ENCODE assay signal across 21 cellular contexts in the genomic region with DNA sequence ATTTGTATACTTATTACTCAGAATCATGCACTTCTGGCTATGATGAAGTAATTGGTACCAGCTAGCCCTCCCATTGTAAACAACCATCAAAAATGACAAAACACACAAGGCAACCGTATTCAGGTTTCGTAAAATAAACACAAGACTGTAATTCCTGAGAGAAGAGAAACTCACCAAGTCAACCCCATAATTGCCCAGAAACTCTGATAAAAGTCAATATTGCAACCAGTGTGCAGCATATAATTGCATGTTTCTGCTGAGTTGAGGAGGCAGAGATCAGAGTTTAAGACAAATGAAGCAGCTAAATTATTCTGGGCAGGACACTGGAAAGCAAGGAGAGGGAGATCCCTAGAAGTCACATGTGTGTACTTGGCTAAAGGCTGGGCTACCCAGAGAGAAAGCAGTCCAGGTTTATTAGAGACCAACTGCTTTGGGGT.
A peak's percentile ranks its signal among the peaks of the same experiment; 100 is the strongest.
DNase-seq lines count a peak whose midpoint lies in the region; ATAC-seq and TF ChIP-seq lines count a peak whose summit lies in the region.
"Had no signal": no experiment of that assay in that cellular context is flagged by ENCODE, and none has a peak within 500 bp of the region (broad histone marks: within the 10 kb centered on the region; RNA-seq: fewer than 3 reads in every experiment).

No MANE protein-coding gene starts in this region.

- TF ChIP-seq CTCF in breast epithelium (IDR thresholded peaks at IDR 0.05): no peak

- H3K36me3 Mint-ChIP-seq in activated CD4-positive, alpha-beta memory T cell treated with anti-CD3 and anti-CD28 coated beads for 36 hours: peaks cover 18% of the 10 kb centered on the region

- intact Hi-C loops in breast epithelium (cut with DNase I; ENCODE audit: low total_unique reads): no loop called here
- intact Hi-C loops in left colon (cut with DNase I, micrococcal nuclease): no loop called here
- intact Hi-C loops in activated CD4-positive, alpha-beta memory T cell treated with anti-CD3 and anti-CD28 coated beads for 36 hours (cut with micrococcal nuclease): no loop called here

- WGBS in urinary bladder: 43% methylated on average over 2 of the region's 2 CpGs

- H3K4me3 ChIP-seq in breast epithelium: no peak overlapping the region
- no peak overlapping the region for H3K4me3 ChIP-seq in urinary bladder (ENCODE audit: low read depth, low read length)
- H3K4me3 ChIP-seq in HAP-1: no peak overlapping the region
- H3K4me3 ChIP-seq: lower lobe of right lung, SK-N-MC had no signal

- ATAC-seq in left colon: peak; percentile 62

- H3K27me3 Mint-ChIP-seq in activated CD4-positive, alpha-beta memory T cell treated with anti-CD3 and anti-CD28 coated beads for 36 hours: no peaks in the 10 kb centered on the region
- H3K27me3 Mint-ChIP-seq: activated naive CD8-positive, alpha-beta T cell treated with anti-CD3 and anti-CD28 coated beads for 36 hours; CD4-positive, alpha-beta T cell; stimulated activated naive CD8-positive, alpha-beta T cell treated with anti-CD3 and anti-CD28 coated beads, Interleukin-15, Interleukin-2, amounts not matched to agents 100 ng/mL and 50 ng/mL, for 24 hours had no signal

- no peak overlapping the region for H3K27ac ChIP-seq in breast epithelium
- peak overlapping the region; percentile 0 for H3K27ac ChIP-seq in urinary bladder (ENCODE audit: low read depth)
- H3K27ac ChIP-seq: lower lobe of right lung, SK-N-MC had no signal

- no peaks in the 10 kb centered on the region for H3K4me1 ChIP-seq in breast epithelium
- H3K4me1 ChIP-seq in urinary bladder (ENCODE audit: insufficient read depth): no peaks in the 10 kb centered on the region
- H3K4me1 ChIP-seq in HAP-1: no peaks in the 10 kb centered on the region

- H3K4me1 Mint-ChIP-seq in activated CD4-positive, alpha-beta memory T cell treated with anti-CD3 and anti-CD28 coated beads for 36 hours (ENCODE audit: low read depth): peaks cover 9% of the 10 kb centered on the region
- H3K4me1 Mint-ChIP-seq: nephron had no signal

- H3K9me3 ChIP-seq in breast epithelium (no peaks in the 10 kb centered on the region), HAP-1 (no peaks in the 10 kb centered on the region)
- H3K9me3 ChIP-seq: lower lobe of right lung had no signal

- in situ Hi-C loops in T47D (cut with HindIII; ENCODE audit: low pct_unique_long_range_greater_than_20kb, low sequenced_read_pairs): no loop called here
- in situ Hi-C loops in HAP-1 (cut with MboI; ENCODE audit: low sequenced_read_pairs): no loop called here

- DNase-seq in T47D (ENCODE audit: low read depth in 1 of 2, low spot score in 1 of 2) (peak; percentile 13 to 15), breast epithelium (ENCODE audit: low spot score in 2 of 2) (no peak), SW480 (ENCODE audit: low spot score) (peak; percentile 20), left colon (no peak), HAP-1 (ENCODE audit: low spot score in 2 of 2) (no peak), NCI-H1048 (lab: John Stamatoyannopoulos, UW) (no peak)
- no peak for DNase-seq in activated CD4-positive, alpha-beta memory T cell treated with anti-CD3 and anti-CD28 coated beads for 36 hours
- DNase-seq: ACHN; activated CD4-positive, alpha-beta T cell treated with anti-CD3 and anti-CD28 coated beads, Interleukin-2, amount 50 U/mL, for 4 hours; activated naive CD8-positive, alpha-beta T cell treated with anti-CD3 and anti-CD28 coated beads for 36 hours; activated T-cell treated with anti-CD3 and anti-CD28 coated beads, Interleukin-2, amount 50 U/mL, for 48 hours; caudate nucleus; CD4-positive, alpha-beta T cell; foreskin fibroblast; lower lobe of right lung; MV-4-11; NCI-H446 had no signal

- TF ChIP-seq POLR2A in breast epithelium (IDR thresholded peaks at IDR 0.05): no peak

- CTCF ChIA-PET in activated CD4-positive, alpha-beta memory T cell treated with anti-CD3 and anti-CD28 coated beads for 36 hours (lab: Charles Lee): no interaction called here

- no peaks in the 10 kb centered on the region for H3K27me3 ChIP-seq in breast epithelium
- H3K27me3 ChIP-seq in HAP-1 (ENCODE audit: low read depth): no peaks in the 10 kb centered on the region

- POLR2A ChIA-PET in activated CD4-positive, alpha-beta memory T cell treated with anti-CD3 and anti-CD28 coated beads for 36 hours (lab: Charles Lee): no interaction called here

- no peaks in the 10 kb centered on the region for H3K36me3 ChIP-seq in breast epithelium
- H3K36me3 ChIP-seq in urinary bladder (ENCODE audit: insufficient read depth): no peaks in the 10 kb centered on the region
- H3K36me3 ChIP-seq in HAP-1 (replicated peaks): no peaks in the 10 kb centered on the region; the same call in 1 of the 2 replicates
- H3K36me3 ChIP-seq: lower lobe of right lung had no signal

- H3K9me3 Mint-ChIP-seq in activated CD4-positive, alpha-beta memory T cell treated with anti-CD3 and anti-CD28 coated beads for 36 hours: peaks cover 7% of the 10 kb centered on the region
- H3K9me3 Mint-ChIP-seq: nephron; stimulated activated naive CD8-positive, alpha-beta T cell treated with anti-CD3 and anti-CD28 coated beads, Interleukin-15, Interleukin-2, amounts not matched to agents 100 ng/mL and 50 ng/mL, for 24 hours had no signal

- H3K4me3 Mint-ChIP-seq in activated CD4-positive, alpha-beta memory T cell treated with anti-CD3 and anti-CD28 coated beads for 36 hours: no peak overlapping the region
- H3K4me3 Mint-ChIP-seq: activated naive CD8-positive, alpha-beta T cell treated with anti-CD3 and anti-CD28 coated beads for 36 hours; CD4-positive, alpha-beta T cell; nephron; stimulated activated naive CD8-positive, alpha-beta T cell treated with anti-CD3 and anti-CD28 coated beads, Interleukin-15, Interleukin-2, amounts not matched to agents 100 ng/mL and 50 ng/mL, for 24 hours had no signal

- H3K27ac Mint-ChIP-seq in activated CD4-positive, alpha-beta memory T cell treated with anti-CD3 and anti-CD28 coated beads for 36 hours: no peak overlapping the region
- H3K27ac Mint-ChIP-seq: activated naive CD8-positive, alpha-beta T cell treated with anti-CD3 and anti-CD28 coated beads for 36 hours; CD4-positive, alpha-beta T cell; nephron; stimulated activated naive CD8-positive, alpha-beta T cell treated with anti-CD3 and anti-CD28 coated beads, Interleukin-15, Interleukin-2, amounts not matched to agents 100 ng/mL and 50 ng/mL, for 24 hours had no signal

Comparison
In these comparisons a context has a peak if more than half of its experiments do, and no peak if none do; other contexts are left out.
1. DNase-seq: peak in T47D (2 of 2) and SW480 (single experiment); none in breast epithelium (0 of 2), left colon (0 of 2), activated CD4-positive, alpha-beta memory T cell treated with anti-CD3 and anti-CD28 coated beads for 36 hours (single experiment), HAP-1 (0 of 2) and NCI-H1048 (single experiment).